In the genomic region with DNA sequence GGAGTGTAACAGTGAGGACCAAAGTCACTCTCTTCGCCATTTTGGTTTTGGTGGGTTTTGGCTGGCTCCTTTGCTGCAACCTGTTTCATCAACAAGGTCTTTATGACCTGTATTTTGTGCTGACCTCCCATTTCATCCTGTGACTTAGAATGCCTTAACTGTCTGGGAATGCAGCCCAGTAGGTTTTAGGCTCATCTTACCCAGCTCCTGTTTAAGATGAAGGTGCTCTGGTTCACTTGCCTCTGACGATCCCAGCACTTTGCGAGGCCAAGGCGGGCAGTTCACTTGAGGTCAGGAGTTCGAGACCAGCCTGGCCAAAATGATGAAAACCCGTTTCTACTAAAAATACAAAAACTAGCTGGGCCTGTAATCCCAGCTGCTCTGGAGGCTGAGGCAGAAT, we compare ENCODE assay signal across 10 cellular contexts. TPM values are rescaled to one million over a fixed set of nuclear protein-coding genes. Genes with fewer than 3 reads are reported as not detected.
DNase-seq lines count a peak whose midpoint lies in the region; ATAC-seq, FAIRE-seq and TF ChIP-seq lines count a peak whose summit lies in the region.
"Had no signal": no experiment of that assay in that cellular context is flagged by ENCODE, and none has a peak within 500 bp of the region (broad histone marks: within the 10 kb centered on the region; RNA-seq: fewer than 3 reads in every experiment).

No MANE protein-coding gene starts in this region.

- ATAC-seq in left ventricle myocardium superior (no peak), HG02885 (IDR thresholded peaks at IDR 0.05; ENCODE audit: poor library complexity, unreplicated experiment) (no peak)
- ATAC-seq in activated CD8-positive, alpha-beta T cell treated with anti-CD3 and anti-CD28 coated beads for 36 hours: no peak

- H3K4me1 ChIP-seq in cardiac muscle cell (ENCODE audit: low read depth): peaks cover 17% of the 10 kb centered on the region
- H3K4me1 ChIP-seq in keratinocyte (ENCODE audit: control insufficient read depth, extremely low read depth, insufficient read depth, low read length): peaks cover 13% of the 10 kb centered on the region

- intact Hi-C loops in left ventricle myocardium superior (cut with micrococcal nuclease): no loop called here
- intact Hi-C loops in activated CD8-positive, alpha-beta T cell treated with anti-CD3 and anti-CD28 coated beads for 36 hours (cut with micrococcal nuclease): no loop called here

- H3K27ac Mint-ChIP-seq in activated CD8-positive, alpha-beta T cell treated with anti-CD3 and anti-CD28 coated beads for 36 hours: peak overlapping the region; percentile 97
- peak overlapping the region; percentile 100 for H3K27ac Mint-ChIP-seq in type B pancreatic cell

- dilution Hi-C loops in keratinocyte (cut with MboI; ENCODE audit: extremely low pct_ligation_motif_present, low sequenced_read_pairs): no loop called here

- H3K9me3 Mint-ChIP-seq in activated CD8-positive, alpha-beta T cell treated with anti-CD3 and anti-CD28 coated beads for 36 hours: no peaks in the 10 kb centered on the region
- H3K9me3 Mint-ChIP-seq in type B pancreatic cell: no peaks in the 10 kb centered on the region

- peaks cover 32% of the 10 kb centered on the region for H3K79me2 ChIP-seq in keratinocyte (ENCODE audit: control insufficient read depth, insufficient read depth, low read length)

- H3K36me3 Mint-ChIP-seq in activated CD8-positive, alpha-beta T cell treated with anti-CD3 and anti-CD28 coated beads for 36 hours (ENCODE audit: low read depth): peaks cover 53% of the 10 kb centered on the region
- peaks cover 15% of the 10 kb centered on the region for H3K36me3 Mint-ChIP-seq in type B pancreatic cell

- DNase-seq in cardiac muscle cell (ENCODE audit: low read depth in 1 of 2, low spot score in 1 of 2): no peak
- DNase-seq in left ventricle myocardium superior: no peak
- DNase-seq in activated CD8-positive, alpha-beta T cell treated with anti-CD3 and anti-CD28 coated beads for 36 hours: no peak
- no peak for DNase-seq in keratinocyte (ENCODE audit: low read depth, low spot score)
- DNase-seq in type B pancreatic cell (ENCODE audit: extremely low spot score, unreplicated experiment): no peak
- no peak for DNase-seq in SW480 (ENCODE audit: low spot score)
- DNase-seq in T-helper 9 cell: no peak
- DNase-seq: NCI-H1436 had no signal

- H3K27ac ChIP-seq in cardiac muscle cell (peak overlapping the region; percentile 99), keratinocyte (ENCODE audit: control insufficient read depth, insufficient read depth, low read length) (peak overlapping the region; percentile 89)

- POLR2A ChIA-PET in activated CD8-positive, alpha-beta T cell treated with anti-CD3 and anti-CD28 coated beads for 36 hours (lab: Charles Lee): interaction anchor here (1.7 kb wide), 1 partner anchor 17 kb away, joined by 7 read pairs; no protein-coding TSS in a partner anchor

- H3K36me3 ChIP-seq in cardiac muscle cell (no peaks in the 10 kb centered on the region), keratinocyte (ENCODE audit: control insufficient read depth in 2 of 2, extremely low read depth in 1 of 2, insufficient read depth in 2 of 2, low read length in 2 of 2) (peaks cover 0 to 9% of the 10 kb centered on the region in 2 experiments)

- H3K4me3 Mint-ChIP-seq in activated CD8-positive, alpha-beta T cell treated with anti-CD3 and anti-CD28 coated beads for 36 hours: peak overlapping the region; percentile 91
- H3K4me3 Mint-ChIP-seq in type B pancreatic cell: peak overlapping the region; percentile 99

- H3K9ac ChIP-seq in keratinocyte (ENCODE audit: control insufficient read depth, extremely low read depth, insufficient read depth, low read length): no peak overlapping the region

- FAIRE-seq in keratinocyte (lab: Jason Lieb, UNC): no peak

- peaks cover 10% of the 10 kb centered on the region for H4K20me1 ChIP-seq in keratinocyte (ENCODE audit: control insufficient read depth, extremely low read depth, insufficient read depth, low read length)

- CTCF ChIA-PET in activated CD8-positive, alpha-beta T cell treated with anti-CD3 and anti-CD28 coated beads for 36 hours (lab: Charles Lee): no interaction called here

- TF ChIP-seq CTCF in cardiac muscle cell (IDR thresholded peaks at IDR 0.05; ENCODE audit: low read depth, low read length) (no peak), keratinocyte (optimal IDR thresholded peaks at IDR 0.05 in 1 of 3, IDR thresholded peaks at IDR 0.05 in 1 of 3, conservative IDR thresholded peaks at IDR 0.05 in 1 of 3; ENCODE audit: extremely low read depth in 1 of 3, insufficient read depth in 2 of 3, low read length in 3 of 3) (no peak), type B pancreatic cell (conservative IDR thresholded peaks at IDR 0.05) (no peak)
- no peak for TF ChIP-seq CTCF in activated CD8-positive, alpha-beta T cell treated with anti-CD3 and anti-CD28 coated beads for 36 hours (IDR thresholded peaks at IDR 0.05)

- H3K4me2 ChIP-seq in keratinocyte (ENCODE audit: control insufficient read depth, extremely low read depth, insufficient read depth, low read depth, low read length): peak overlapping the region; percentile 78

- H3K4me3 ChIP-seq in cardiac muscle cell (no peak overlapping the region), keratinocyte (ENCODE audit: control insufficient read depth in 2 of 3, extremely low read depth in 1 of 3, insufficient read depth in 2 of 3, low read depth in 1 of 3, low read length in 3 of 3) (no peak overlapping the region)
- H3K4me3 ChIP-seq: mucosa of descending colon had no signal

- no peak overlapping the region for H2AFZ ChIP-seq in keratinocyte (ENCODE audit: control insufficient read depth, low read length)

- H3K27me3 Mint-ChIP-seq in activated CD8-positive, alpha-beta T cell treated with anti-CD3 and anti-CD28 coated beads for 36 hours: peaks cover 3% of the 10 kb centered on the region
- peaks cover 6% of the 10 kb centered on the region for H3K27me3 Mint-ChIP-seq in type B pancreatic cell

- H3K4me1 Mint-ChIP-seq in activated CD8-positive, alpha-beta T cell treated with anti-CD3 and anti-CD28 coated beads for 36 hours (ENCODE audit: low read depth): peaks cover 28% of the 10 kb centered on the region
- peaks cover 17% of the 10 kb centered on the region for H3K4me1 Mint-ChIP-seq in type B pancreatic cell (ENCODE audit: unreplicated experiment)

- no peaks in the 10 kb centered on the region for H3K9me3 ChIP-seq in cardiac muscle cell (ENCODE audit: low read depth)
- no peaks in the 10 kb centered on the region for H3K9me3 ChIP-seq in keratinocyte (ENCODE audit: control insufficient read depth, low read depth, low read length)
- H3K9me3 ChIP-seq: mucosa of descending colon had no signal

- no peaks in the 10 kb centered on the region for H3K27me3 ChIP-seq in cardiac muscle cell
- no peaks in the 10 kb centered on the region for H3K27me3 ChIP-seq in keratinocyte (ENCODE audit: control insufficient read depth, extremely low read depth, insufficient read depth, low read length)

- H3K9me1 ChIP-seq in keratinocyte (ENCODE audit: control insufficient read depth, extremely low read depth, insufficient read depth, low read length): no peaks in the 10 kb centered on the region

RNA-seq across cellular contexts. Expression of a gene that starts 1.8 kb away (rescaled TPM):
- total RNA-seq in cardiac muscle cell (52.7 and 70.5 TPM in 2 replicates), left ventricle myocardium superior (11.2 TPM), type B pancreatic cell (ENCODE audit: low replicate concordance) (56.3 and 115 TPM in 2 replicates)
- polyA plus RNA-seq in cardiac muscle cell (108 and 347 TPM in 2 replicates), keratinocyte (130 to 291 TPM (median 224 TPM) in 3 replicates)
- total RNA-seq in activated CD8-positive, alpha-beta T cell treated with anti-CD3 and anti-CD28 coated beads for 36 hours: 100 to 1,000 TPM; 221 to 230 TPM
- polyA plus RNA-seq in keratinocyte (2011; ENCODE audit: low read depth): 30.2 TPM
- 200 and 230 TPM in 2 replicates for polyA plus RNA-seq in keratinocyte (2011; cell fraction: cytosol; rRNA removed)
- polyA plus RNA-seq in keratinocyte (2011; cell fraction: nucleus; rRNA removed): 90.4 and 118 TPM in 2 replicates
- polyA plus RNA-seq in keratinocyte (2012; ENCODE audit: low replicate concordance): 75.7 and 143 TPM in 2 replicates
- polyA minus RNA-seq in keratinocyte: 30.3 to 117 TPM (median 88.1 TPM) in 3 replicates
- polyA minus RNA-seq in keratinocyte (2011; cell fraction: cytosol; rRNA and poly(A)+ RNA removed): 83.3 TPM
- polyA minus RNA-seq in keratinocyte (2011; cell fraction: nucleus; rRNA and poly(A)+ RNA removed): 9.1 and 12.6 TPM in 2 replicates

RNA-seq across cellular contexts. Expression of a gene that starts 9.1 kb away (rescaled TPM):
- total RNA-seq in cardiac muscle cell (18.6 and 20.5 TPM in 2 replicates), left ventricle myocardium superior (15.7 TPM), type B pancreatic cell (ENCODE audit: low replicate concordance) (47.1 and 49.6 TPM in 2 replicates)
- polyA plus RNA-seq in cardiac muscle cell (14.9 and 20.4 TPM in 2 replicates), keratinocyte (18.3 to 24.3 TPM (median 20.1 TPM) in 3 replicates)
- total RNA-seq in activated CD8-positive, alpha-beta T cell treated with anti-CD3 and anti-CD28 coated beads for 36 hours: 10 to 100 TPM; 40.4 to 42.5 TPM
- 4.9 TPM for polyA plus RNA-seq in keratinocyte (2011; ENCODE audit: low read depth)
- 11.6 and 20.6 TPM in 2 replicates for polyA plus RNA-seq in keratinocyte (2011; cell fraction: cytosol; rRNA removed)
- 44.7 and 46.9 TPM in 2 replicates for polyA plus RNA-seq in keratinocyte (2011; cell fraction: nucleus; rRNA removed)
- polyA plus RNA-seq in keratinocyte (2012; ENCODE audit: low replicate concordance): 13.2 and 14.2 TPM in 2 replicates
- 6.2 to 20.4 TPM (median 14.9 TPM) in 3 replicates for polyA minus RNA-seq in keratinocyte
- polyA minus RNA-seq in keratinocyte (2011; cell fraction: cytosol; rRNA and poly(A)+ RNA removed): 7.7 TPM
- 19.1 and 33.5 TPM in 2 replicates for polyA minus RNA-seq in keratinocyte (2011; cell fraction: nucleus; rRNA and poly(A)+ RNA removed)
